18 cellular contexts compared by ENCODE assay signal in genomic region chr12:1501001-1501400, GRCh38.
DNase-seq lines count a peak whose midpoint lies in the region; ATAC-seq, FAIRE-seq and TF ChIP-seq lines count a peak whose summit lies in the region.
"Had no signal": no experiment of that assay in that cellular context is flagged by ENCODE, and none has a peak within 500 bp of the region (broad histone marks: within the 10 kb centered on the region; RNA-seq: fewer than 3 reads in every experiment).

No MANE protein-coding gene starts in this region.

- ATAC-seq in A549 (no peak), IMR-90 (ENCODE audit: low read depth) (no peak)
- ATAC-seq: GM23338 had no signal

- peak overlapping the region; percentile 70 for H4K91ac ChIP-seq in IMR-90 (ENCODE audit: insufficient read depth, low read depth, low read length)
- H4K91ac ChIP-seq in mesenchymal stem cell (ENCODE audit: low read length) = no peak overlapping the region

- TF ChIP-seq CTCF in A549 (IDR thresholded peaks at IDR 0.05) (no peak), IMR-90 (conservative IDR thresholded peaks at IDR 0.05; ENCODE audit: low read depth, low read length) (no peak)

- H2AFZ ChIP-seq in IMR-90 (replicated peaks; ENCODE audit: low read length, poor library complexity) (no peak overlapping the region), mesenchymal stem cell (ENCODE audit: low read depth, low read length) (no peak overlapping the region)
- H2AFZ ChIP-seq: GM23338 had no signal

- no peak overlapping the region for H3K56ac ChIP-seq in IMR-90 (ENCODE audit: extremely low read depth, insufficient read depth, low read length)

- TF ChIP-seq POLR2A in A549 (IDR thresholded peaks at IDR 0.05; ENCODE audit: low read length) (no peak), IMR-90 (IDR thresholded peaks at IDR 0.05; ENCODE audit: low read depth, low read length) (no peak)

- peaks cover 9% of the 10 kb centered on the region; the same call in 1 of the 2 replicates for H3K9me1 ChIP-seq in IMR-90 (ENCODE audit: insufficient read depth, low read length)

- 92% methylated on average over 10 of the region's 10 CpGs for WGBS in A549 (ENCODE audit: missing lambda C conversion rate)
- WGBS in IMR-90 (ENCODE audit: extremely low coverage in 2 of 2, insufficient read length in 1 of 2), 2 experiments = no CpG with 5 or more reads among the region's 10 CpGs
- WGBS in mesenchymal stem cell = 87% methylated on average over 8 of the region's 10 CpGs

- no peak overlapping the region for H3K9ac ChIP-seq in IMR-90 (ENCODE audit: low read depth, low read length)
- no peak overlapping the region for H3K9ac ChIP-seq in mesenchymal stem cell (ENCODE audit: low read length)
- H3K9ac ChIP-seq in skeletal muscle satellite cell (ENCODE audit: low read depth, low read length) = peak overlapping the region; percentile 46
- H3K9ac ChIP-seq: BLaER1 had no signal

- TF ChIP-seq EP300 in A549 (IDR thresholded peaks at IDR 0.05) = no peak

- peak overlapping the region in 1 of 2 experiments; percentile 71; a peak in 3 of 4 replicates for H4K8ac ChIP-seq in IMR-90 (ENCODE audit: low read depth in 2 of 2, low read length in 2 of 2)
- peak overlapping the region; percentile 29 for H4K8ac ChIP-seq in mesenchymal stem cell (ENCODE audit: low read length)

- H3K9me3 ChIP-seq in A549 = no peaks in the 10 kb centered on the region
- no peaks in the 10 kb centered on the region for H3K9me3 ChIP-seq in IMR-90 (ENCODE audit: control insufficient read depth, insufficient read depth, low read length)
- no peaks in the 10 kb centered on the region for H3K9me3 ChIP-seq in mesenchymal stem cell (ENCODE audit: control insufficient read depth, low read length)
- H3K9me3 ChIP-seq in skeletal muscle satellite cell (replicated peaks; ENCODE audit: low read length) = no peaks in the 10 kb centered on the region
- H3K9me3 ChIP-seq: BLaER1 had no signal

- DNase-seq in A549 (ENCODE audit: low read depth in 1 of 2, low spot score in 1 of 2) (no peak), IMR-90 (no peak), mesenchymal stem cell (no peak)
- no peak for DNase-seq in activated T-cell treated with anti-CD3 and anti-CD28 coated beads, Interleukin-2, amount 50 U/mL, for 48 hours
- DNase-seq in activated naive CD4-positive, alpha-beta T cell (lab: John Stamatoyannopoulos, UW) = no peak
- DNase-seq: CD4-positive, alpha-beta memory T cell; DMS153; DMS79; GDM1; HCEC 1CT had no signal

- no peak overlapping the region for H3K14ac ChIP-seq in IMR-90 (replicated peaks; ENCODE audit: low read depth, low read length)
- no peak overlapping the region for H3K14ac ChIP-seq in mesenchymal stem cell (ENCODE audit: low read length in 2 of 2)

- BruUV-seq in IMR-90 (replicated peaks; lab: Mats Ljungman, UMichigan) = no TSS peak

- in situ Hi-C loops in IMR-90 (cut with MboI; ENCODE audit: low sequenced_read_pairs) = no loop called here

- no peak for FAIRE-seq in A549 (lab: Jason Lieb, UNC)
- FAIRE-seq: A204.1, GM12892, GM18507, H54 had no signal

- TF ChIP-seq RAD21 in A549 (conservative IDR thresholded peaks at IDR 0.05 in 1 of 2, IDR thresholded peaks at IDR 0.05 in 1 of 2) = no peak
- TF ChIP-seq RAD21 in IMR-90 (IDR thresholded peaks at IDR 0.05; ENCODE audit: low read length) = no peak

- H3K36me3 ChIP-seq in IMR-90 (ENCODE audit: control insufficient read depth, insufficient read depth, low read length) (no peaks in the 10 kb centered on the region), mesenchymal stem cell (ENCODE audit: control insufficient read depth in 1 of 2, insufficient read depth in 2 of 2, low read depth in 1 of 2, low read length in 2 of 2) (peaks cover 0 to 18% of the 10 kb centered on the region in 2 experiments), skeletal muscle satellite cell (ENCODE audit: insufficient read depth, low read length) (no peaks in the 10 kb centered on the region)
- H3K36me3 ChIP-seq: BLaER1 had no signal

- H2BK120ac ChIP-seq in IMR-90 (ENCODE audit: low read depth, low read length) (peak overlapping the region; percentile 97), mesenchymal stem cell (ENCODE audit: low read depth, low read length) (no peak overlapping the region)

- no peaks in the 10 kb centered on the region for H3K79me1 ChIP-seq in IMR-90 (ENCODE audit: low read depth in 1 of 2, low read length in 2 of 2)
- no peaks in the 10 kb centered on the region for H3K79me1 ChIP-seq in mesenchymal stem cell (replicated peaks; ENCODE audit: low read length, poor library complexity, severe bottlenecking)

- H3K27ac ChIP-seq in A549 (peak overlapping the region; percentile 75 to 88; a peak in 5 of 6 replicates), IMR-90 (ENCODE audit: insufficient read depth, low read length) (no peak overlapping the region), mesenchymal stem cell (ENCODE audit: low read length, poor library complexity, severe bottlenecking) (no peak overlapping the region)
- H3K27ac ChIP-seq: BLaER1, HL-60 had no signal

- no peak overlapping the region for H3K4me2 ChIP-seq in A549
- H3K4me2 ChIP-seq in IMR-90 (ENCODE audit: low read depth, low read length) = no peak overlapping the region
- H3K4me2 ChIP-seq in mesenchymal stem cell (ENCODE audit: low read length, poor library complexity, severe bottlenecking) = no peak overlapping the region
- H3K4me2 ChIP-seq in skeletal muscle satellite cell (ENCODE audit: low read length) = peak overlapping the region; percentile 70
- H3K4me2 ChIP-seq: GM23338 had no signal

- no peak overlapping the region for H4K5ac ChIP-seq in IMR-90 (ENCODE audit: low read depth, low read length)

- no peaks in the 10 kb centered on the region for H3K27me3 ChIP-seq in IMR-90 (ENCODE audit: control insufficient read depth, insufficient read depth, low read length)
- H3K27me3 ChIP-seq in mesenchymal stem cell (ENCODE audit: control insufficient read depth in 1 of 2, insufficient read depth in 1 of 2, low read length in 2 of 2) = no peaks in the 10 kb centered on the region
- no peaks in the 10 kb centered on the region for H3K27me3 ChIP-seq in skeletal muscle satellite cell (ENCODE audit: control insufficient read depth, insufficient read depth, low read length)
- H3K27me3 ChIP-seq: BLaER1 had no signal

- CTCF ChIA-PET in A549 (lab: Yijun Ruan, JAX) (no interaction called here), IMR-90 (lab: Yijun Ruan, JAX) (interaction anchor here (0.6 kb wide), 1 partner anchor 28 kb away, joined by 3 read pairs; no protein-coding TSS in a partner anchor)

- peak overlapping the region; percentile 89; the same call in 1 of the 2 replicates for H2AK5ac ChIP-seq in IMR-90 (ENCODE audit: low read depth, low read length)
- no peak overlapping the region for H2AK5ac ChIP-seq in mesenchymal stem cell (ENCODE audit: low read length, severe bottlenecking)

- H3K23ac ChIP-seq in IMR-90 (ENCODE audit: low read depth, low read length) (no peak overlapping the region), mesenchymal stem cell (ENCODE audit: low read length in 2 of 2) (no peak overlapping the region)

- H3K4ac ChIP-seq in IMR-90 (ENCODE audit: low read depth, low read length) = peak overlapping the region; percentile 93
- peak overlapping the region in 1 of 2 experiments; percentile 20 for H3K4ac ChIP-seq in mesenchymal stem cell (ENCODE audit: low read depth in 1 of 2, low read length in 2 of 2)

- H3K4me1 ChIP-seq in A549 (peaks cover 9% of the 10 kb centered on the region), IMR-90 (ENCODE audit: control insufficient read depth, insufficient read depth, low read length) (peaks cover 13% of the 10 kb centered on the region), mesenchymal stem cell (ENCODE audit: control insufficient read depth, insufficient read depth, low read depth, low read length) (peaks cover 31% of the 10 kb centered on the region), skeletal muscle satellite cell (ENCODE audit: control insufficient read depth, insufficient read depth, low read length) (peaks cover 50% of the 10 kb centered on the region)

- POLR2A ChIA-PET in A549 (lab: Yijun Ruan, JAX) = no interaction called here
- POLR2A ChIA-PET in IMR-90 (lab: Charles Lee; ENCODE audit: unreplicated experiment) = no interaction called here

- H3K18ac ChIP-seq in IMR-90 (ENCODE audit: low read depth, low read length) (no peak overlapping the region), mesenchymal stem cell (ENCODE audit: low read depth in 1 of 2, low read length in 2 of 2) (peak overlapping the region; percentile 28 to 41)

- H2BK20ac ChIP-seq in IMR-90 (ENCODE audit: low read depth, low read length) = peak overlapping the region; percentile 99; the same call in 1 of the 2 replicates

- H4K20me1 ChIP-seq in IMR-90 (ENCODE audit: insufficient read depth, low read length) = no peaks in the 10 kb centered on the region
- H4K20me1 ChIP-seq: BLaER1 had no signal

- H2BK15ac ChIP-seq in IMR-90 (ENCODE audit: low read depth, low read length) = 0 out of 3 replicates have a peak overlapping the region, but pooled peaks have one; percentile 44
- no peak overlapping the region for H2BK15ac ChIP-seq in mesenchymal stem cell (ENCODE audit: low read depth, poor library complexity, severe bottlenecking)

- H3K4me3 ChIP-seq in A549 = no peak overlapping the region
- H3K4me3 ChIP-seq in IMR-90 (ENCODE audit: insufficient read depth, low read depth, low read length) = no peak overlapping the region
- no peak overlapping the region for H3K4me3 ChIP-seq in mesenchymal stem cell (ENCODE audit: insufficient read depth in 1 of 2, low read depth in 1 of 2, low read length in 2 of 2)
- H3K4me3 ChIP-seq in skeletal muscle satellite cell (ENCODE audit: low read length) = no peak overlapping the region
- H3K4me3 ChIP-seq: BLaER1, GM23338 had no signal

- dilution Hi-C loops in IMR-90 (cut with HindIII; ENCODE audit: low sequenced_read_pairs, unreplicated experiment) = no loop called here

- peak overlapping the region; percentile 80 for H2AK9ac ChIP-seq in IMR-90 (replicated peaks; ENCODE audit: low read depth, low read length, poor library complexity)

- H2BK5ac ChIP-seq in IMR-90 (ENCODE audit: low read depth, low read length, poor library complexity, severe bottlenecking) (no peak overlapping the region), mesenchymal stem cell (ENCODE audit: low read depth, low read length, poor library complexity, severe bottlenecking) (no peak overlapping the region)

- intact Hi-C loops in IMR-90 (cut with micrococcal nuclease) = no loop called here

- H2BK12ac ChIP-seq in mesenchymal stem cell (ENCODE audit: low read length in 2 of 2) = peak overlapping the region in 1 of 2 experiments; percentile 82

TF ChIP-seq in IMR-90, 13 proteins besides CTCF, POLR2A, EP300 and RAD21:
- no peak for TF ChIP-seq CEBPB (IDR thresholded peaks at IDR 0.05; ENCODE audit: low read depth, low read length)
- no peak for TF ChIP-seq MXI1 (IDR thresholded peaks at IDR 0.05; ENCODE audit: borderline replicate concordance, low read depth, low read length)

Comparison
In these comparisons a context has a peak if more than half of its experiments do, and no peak if none do; other contexts are left out.
1. H3K27ac ChIP-seq: peak in A549 (2 of 2); none in IMR-90 (single experiment) and mesenchymal stem cell (single experiment).